In genomic region chr3:30970183-30970582, GRCh38 we compare ENCODE assay signal across 9 cellular contexts.
DNase-seq lines count a peak whose midpoint lies in the region; ATAC-seq, FAIRE-seq and TF ChIP-seq lines count a peak whose summit lies in the region.
"Had no signal": no experiment of that assay in that cellular context is flagged by ENCODE, and none has a peak within 500 bp of the region (broad histone marks: within the 10 kb centered on the region; RNA-seq: fewer than 3 reads in every experiment).

No MANE protein-coding gene starts in this region.

- in situ Hi-C loops in KBM-7 (cut with MboI; ENCODE audit: low pct_unique_long_range_greater_than_20kb, low sequenced_read_pairs): no loop called here
- in situ Hi-C loops in mammary epithelial cell (cut with MboI; ENCODE audit: low sequenced_read_pairs in 2 of 2): no loop called here

- no peaks in the 10 kb centered on the region for H3K36me3 Mint-ChIP-seq in osteocyte (ENCODE audit: unreplicated experiment)
- H3K36me3 Mint-ChIP-seq: activated CD8-positive, alpha-beta memory T cell treated with anti-CD3 and anti-CD28 coated beads, Interleukin-2, amount 10 ng/mL, durations not matched to agents 7 days and 5 days had no signal

- H3K27me3 Mint-ChIP-seq in osteocyte (ENCODE audit: unreplicated experiment): peaks cover 35% of the 10 kb centered on the region

- no peak overlapping the region for H3K4me2 ChIP-seq in mammary epithelial cell (ENCODE audit: insufficient read depth, low read depth, low read length)

- dilution Hi-C loops in mammary epithelial cell (cut with HindIII; ENCODE audit: low sequenced_read_pairs): no loop called here

- no peaks in the 10 kb centered on the region for H3K36me3 ChIP-seq in mammary epithelial cell (ENCODE audit: insufficient read depth, low read length)
- H3K36me3 ChIP-seq in small intestine (ENCODE audit: control insufficient read depth in 2 of 2, insufficient read depth in 2 of 2, low read length in 2 of 2): no peaks in the 10 kb centered on the region

- H3K27me3 ChIP-seq in mammary epithelial cell (ENCODE audit: insufficient read depth, low read length) (no peaks in the 10 kb centered on the region), small intestine (ENCODE audit: control insufficient read depth in 2 of 2, insufficient read depth in 2 of 2, low read length in 2 of 2) (no peaks in the 10 kb centered on the region)

- DNase-seq in NCI-H1092 treated with DMSO at 0.1 percent for 48 hours (lab: John Stamatoyannopoulos, UW) (peak; percentile 2), NCI-H1092 (lab: John Stamatoyannopoulos, UW) (no peak), KBM-7 (peak; percentile 4), mammary epithelial cell (peak; percentile 20), osteocyte (ENCODE audit: extremely low spot score, unreplicated experiment) (no peak), small intestine (no peak)
- DNase-seq: activated CD8-positive, alpha-beta memory T cell treated with anti-CD3 and anti-CD28 coated beads, Interleukin-2, amount 10 ng/mL, durations not matched to agents 7 days and 5 days had no signal

- ATAC-seq in HG02970 (IDR thresholded peaks at IDR 0.05; ENCODE audit: low FRiP score, unreplicated experiment) (no peak), GM19397 (IDR thresholded peaks at IDR 0.05; ENCODE audit: unreplicated experiment) (no peak)
- ATAC-seq: activated CD8-positive, alpha-beta memory T cell treated with anti-CD3 and anti-CD28 coated beads, Interleukin-2, amount 10 ng/mL, durations not matched to agents 7 days and 5 days had no signal

- no peaks in the 10 kb centered on the region for H4K20me1 ChIP-seq in mammary epithelial cell (ENCODE audit: insufficient read depth, low read length)

- H3K4me3 ChIP-seq in mammary epithelial cell (replicated peaks in 1 of 3; ENCODE audit: insufficient read depth in 1 of 3, low read depth in 2 of 3, low read length in 3 of 3): no peak overlapping the region
- H3K4me3 ChIP-seq in small intestine (ENCODE audit: low read depth in 1 of 2, low read length in 2 of 2): no peak overlapping the region

- no peak for FAIRE-seq in small intestine (lab: Jason Lieb, UNC)

- H3K27ac Mint-ChIP-seq in osteocyte (ENCODE audit: unreplicated experiment): no peak overlapping the region
- H3K27ac Mint-ChIP-seq: activated CD8-positive, alpha-beta memory T cell treated with anti-CD3 and anti-CD28 coated beads, Interleukin-2, amount 10 ng/mL, durations not matched to agents 7 days and 5 days had no signal

- CTCF ChIA-PET in mammary epithelial cell (lab: Charles Lee; ENCODE audit: low non-redundant PET): no interaction called here

- H3K79me2 ChIP-seq in mammary epithelial cell (ENCODE audit: insufficient read depth, low read length): no peaks in the 10 kb centered on the region

- H3K9me3 ChIP-seq in mammary epithelial cell (replicated peaks; ENCODE audit: insufficient read depth, low read length): no peaks in the 10 kb centered on the region
- H3K9me3 ChIP-seq in small intestine (ENCODE audit: control insufficient read depth, low read depth): no peaks in the 10 kb centered on the region

- H3K4me1 ChIP-seq in mammary epithelial cell (ENCODE audit: insufficient read depth, low read length): peaks cover under 1% of the 10 kb centered on the region
- no peaks in the 10 kb centered on the region for H3K4me1 ChIP-seq in small intestine (ENCODE audit: control insufficient read depth in 2 of 2, insufficient read depth in 1 of 2, low read depth in 1 of 2, low read length in 1 of 2)

- intact Hi-C loops in mammary epithelial cell (cut with micrococcal nuclease): loop anchor here (1.0 kb wide), 3 partner anchors 135 to 478 kb away; no protein-coding TSS in a partner anchor

- no peak overlapping the region for H3K4me3 Mint-ChIP-seq in osteocyte (ENCODE audit: unreplicated experiment)
- H3K4me3 Mint-ChIP-seq: activated CD8-positive, alpha-beta memory T cell treated with anti-CD3 and anti-CD28 coated beads, Interleukin-2, amount 10 ng/mL, durations not matched to agents 7 days and 5 days had no signal

- H3K9ac ChIP-seq in mammary epithelial cell (ENCODE audit: insufficient read depth, low read length): no peak overlapping the region

- no peaks in the 10 kb centered on the region for H3K9me3 Mint-ChIP-seq in osteocyte (ENCODE audit: unreplicated experiment)

- 77% methylated on average over 2 of the region's 2 CpGs for WGBS in mammary epithelial cell (ENCODE audit: low coverage, missing lambda C conversion rate)
- 59 to 70% (median 62%) methylated on average over 2 of the region's 2 CpGs for WGBS in small intestine, 3 donors

- TF ChIP-seq CTCF in mammary epithelial cell (conservative IDR thresholded peaks at IDR 0.05 in 1 of 2, IDR thresholded peaks at IDR 0.05 in 1 of 2; ENCODE audit: extremely low read depth in 1 of 2, insufficient read depth in 1 of 2, low read depth in 1 of 2, low read length in 2 of 2) (peak; percentile 14 to 64), osteocyte (IDR thresholded peaks at IDR 0.05) (peak; percentile 52)

- no peaks in the 10 kb centered on the region for H3K4me1 Mint-ChIP-seq in osteocyte (ENCODE audit: unreplicated experiment)
- H3K4me1 Mint-ChIP-seq: activated CD8-positive, alpha-beta memory T cell treated with anti-CD3 and anti-CD28 coated beads, Interleukin-2, amount 10 ng/mL, durations not matched to agents 7 days and 5 days had no signal

- H3K27ac ChIP-seq in mammary epithelial cell (ENCODE audit: insufficient read depth, low read depth, low read length): no peak overlapping the region
- H3K27ac ChIP-seq in small intestine (ENCODE audit: low read depth in 1 of 2, low read length in 1 of 2): no peak overlapping the region

- no TSS peak for BruUV-seq in mammary epithelial cell (replicated peaks; lab: Mats Ljungman, UMichigan)

- H2AFZ ChIP-seq in mammary epithelial cell (ENCODE audit: low read depth, low read length): no peak overlapping the region

Comparison
In these comparisons a context has a peak if more than half of its experiments do, and no peak if none do; other contexts are left out.
1. DNase-seq: peak in NCI-H1092 treated with DMSO at 0.1 percent for 48 hours (single experiment), KBM-7 (single experiment) and mammary epithelial cell (single experiment); none in NCI-H1092 (single experiment), osteocyte (single experiment) and small intestine (single experiment).